16 cellular contexts compared by ENCODE assay signal in genomic region chr9:75146229-75146628, GRCh38. TPM values are rescaled to one million over a fixed set of nuclear protein-coding genes. Genes with fewer than 3 reads are reported as not detected.
DNase-seq lines count a peak whose midpoint lies in the region; ATAC-seq and TF ChIP-seq lines count a peak whose summit lies in the region.
"Had no signal": no experiment of that assay in that cellular context is flagged by ENCODE, and none has a peak within 500 bp of the region (broad histone marks: within the 10 kb centered on the region; RNA-seq: fewer than 3 reads in every experiment).

No MANE protein-coding gene starts in this region.

- CTCF ChIA-PET in SK-N-SH (lab: Yijun Ruan, JAX), result no interaction called here

- H3K79me2 ChIP-seq in SK-N-SH (ENCODE audit: insufficient read depth), result no peaks in the 10 kb centered on the region

- no peak for TF ChIP-seq RAD21 in SK-N-SH (IDR thresholded peaks at IDR 0.05; ENCODE audit: low read length)

- H3K9me2 ChIP-seq in SK-N-SH, result no peaks in the 10 kb centered on the region

- H3K9ac ChIP-seq in SK-N-SH, result no peak overlapping the region
- no peak overlapping the region for H3K9ac ChIP-seq in adipocyte (ENCODE audit: low read length)

- H3K4me1 ChIP-seq in SK-N-SH (ENCODE audit: control insufficient read depth in 1 of 2, insufficient read depth in 2 of 2, low read depth in 1 of 2, low read length in 1 of 2), result peaks cover 0 to 4% of the 10 kb centered on the region in 2 experiments; a peak in 2 of 4 replicates
- peaks cover 12% of the 10 kb centered on the region for H3K4me1 ChIP-seq in adipocyte (ENCODE audit: control insufficient read depth, insufficient read depth, low read length)
- peaks cover 33% of the 10 kb centered on the region for H3K4me1 ChIP-seq in mesodermal cell (ENCODE audit: control insufficient read depth, insufficient read depth, low read length, poor library complexity, severe bottlenecking)
- H3K4me1 ChIP-seq: gastroesophageal sphincter had no signal

- H3K4me3 ChIP-seq in SK-N-SH (ENCODE audit: low read depth in 2 of 2, low read length in 1 of 2) (no peak overlapping the region), adipocyte (ENCODE audit: low read length) (no peak overlapping the region), mesodermal cell (ENCODE audit: extremely low read depth, insufficient read depth, low read length, poor library complexity, severe bottlenecking) (no peak overlapping the region)
- H3K4me3 ChIP-seq: dorsolateral prefrontal cortex, gastroesophageal sphincter, SJSA1, thyroid gland had no signal

- POLR2A ChIA-PET in SK-N-SH (lab: Yijun Ruan, JAX), result no interaction called here

- H3K27ac ChIP-seq in SK-N-SH (ENCODE audit: low read depth in 2 of 2, low read length in 1 of 2) (peak overlapping the region in 1 of 2 experiments; percentile 85; a peak in 2 of 4 replicates), mesodermal cell (ENCODE audit: low read depth, low read length, severe bottlenecking) (peak overlapping the region; percentile 8)
- H3K27ac ChIP-seq: 22Rv1, dorsolateral prefrontal cortex, gastroesophageal sphincter, SJSA1, thyroid gland had no signal

- H3K4me2 ChIP-seq in SK-N-SH, result no peak overlapping the region; the same call in 1 of the 2 replicates

- DNase-seq in SK-N-SH, result no peak
- DNase-seq in ELR (ENCODE audit: low read depth), result peak; percentile 88
- DNase-seq in adipocyte (ENCODE audit: low read depth), result peak; percentile 19
- DNase-seq in LoVo (ENCODE audit: low spot score), result no peak
- DNase-seq: activated effector memory CD4-positive, alpha-beta T cell treated with anti-CD3 and anti-CD28 coated beads, Interleukin-2, amount 50 U/mL, for 16 hours; DMS53; dorsolateral prefrontal cortex; NCI-H146; thyroid gland had no signal

- no peak for TF ChIP-seq CTCF in SK-N-SH (IDR thresholded peaks at IDR 0.05)

- H3K27me3 ChIP-seq in SK-N-SH (ENCODE audit: insufficient read depth) (no peaks in the 10 kb centered on the region), adipocyte (replicated peaks; ENCODE audit: control insufficient read depth, insufficient read depth, low read length) (no peaks in the 10 kb centered on the region)
- H3K27me3 ChIP-seq: dorsolateral prefrontal cortex, gastroesophageal sphincter, SJSA1, thyroid gland had no signal

- TF ChIP-seq EP300 in SK-N-SH (IDR thresholded peaks at IDR 0.05; ENCODE audit: borderline replicate concordance in 1 of 2, low read depth in 1 of 2, low read length in 1 of 2), result no peak

- ATAC-seq in SK-N-SH treated with all-trans-retinoic acid at 6 μM for 48 hours, result no peak
- ATAC-seq in GM19397 (IDR thresholded peaks at IDR 0.05; ENCODE audit: unreplicated experiment), result no peak
- no peak for ATAC-seq in GM21576 (IDR thresholded peaks at IDR 0.05; ENCODE audit: unreplicated experiment)
- ATAC-seq: gastroesophageal sphincter had no signal

- H3K36me3 ChIP-seq in SK-N-SH (replicated peaks in 1 of 2; ENCODE audit: control insufficient read depth in 1 of 2, insufficient read depth in 2 of 2, low read length in 1 of 2) (peaks cover 0 to 12% of the 10 kb centered on the region in 2 experiments), adipocyte (ENCODE audit: control insufficient read depth, insufficient read depth, low read length, severe bottlenecking) (peaks cover 52% of the 10 kb centered on the region), mesodermal cell (ENCODE audit: control insufficient read depth, insufficient read depth, low read length) (peaks cover 44% of the 10 kb centered on the region)

- H3K9me3 ChIP-seq in SK-N-SH (no peaks in the 10 kb centered on the region), adipocyte (ENCODE audit: control insufficient read depth, low read length) (peaks cover 7% of the 10 kb centered on the region), mesodermal cell (ENCODE audit: control insufficient read depth, low read length) (peaks cover 6% of the 10 kb centered on the region)
- H3K9me3 ChIP-seq: gastroesophageal sphincter, SJSA1, thyroid gland had no signal

- WGBS in SK-N-SH (ENCODE audit: low lambda C conversion rate), result 21% methylated on average over 3 of the region's 3 CpGs
- 91 to 100% methylated on average over 1 of the region's 3 CpGs for WGBS in mesodermal cell (ENCODE audit: insufficient coverage in 2 of 2), 2 experiments

- H3F3A ChIP-seq in SK-N-SH (replicated peaks; ENCODE audit: insufficient read depth), result peaks cover 30% of the 10 kb centered on the region

- no peaks in the 10 kb centered on the region for H4K20me1 ChIP-seq in SK-N-SH (ENCODE audit: insufficient read depth)

- H2AFZ ChIP-seq in SK-N-SH (ENCODE audit: low read depth), result 0 out of 2 replicates have a peak overlapping the region, but pooled peaks have one; percentile 49

TF ChIP-seq in SK-N-SH, 30 proteins besides CTCF, POLR2A, EP300 and RAD21 (continues in another document):
- TF ChIP-seq USF2 (IDR thresholded peaks at IDR 0.05; ENCODE audit: borderline replicate concordance, low read depth, low read length) (no peak), ZBTB33 (IDR thresholded peaks at IDR 0.05; ENCODE audit: borderline replicate concordance, low read depth) (no peak), RXRA (IDR thresholded peaks at IDR 0.05; ENCODE audit: borderline replicate concordance, low read depth) (no peak), YY1 (IDR thresholded peaks at IDR 0.05; ENCODE audit: low read depth) (no peak), GABPA (IDR thresholded peaks at IDR 0.05; ENCODE audit: low read depth) (no peak), JUND (IDR thresholded peaks at IDR 0.05) (no peak)

TF ChIP-seq in SK-N-SH treated with all-trans-retinoic acid at 6 μM for 48 hours, 23 proteins besides CTCF, POLR2A, EP300 and RAD21:
- TF ChIP-seq ZFP3 (CRISPR knock-in tag; IDR thresholded peaks at IDR 0.05) (no peak), ESRRG (CRISPR knock-in tag; IDR thresholded peaks at IDR 0.05) (no peak), SNAI2 (CRISPR knock-in tag; IDR thresholded peaks at IDR 0.05) (no peak), ISL1 (CRISPR knock-in tag; IDR thresholded peaks at IDR 0.05) (no peak), PATZ1 (CRISPR knock-in tag; IDR thresholded peaks at IDR 0.05; ENCODE audit: borderline replicate concordance) (no peak), ZNF70 (CRISPR knock-in tag; IDR thresholded peaks at IDR 0.05) (no peak)
TF ChIP-seq in SK-N-SH treated with all-trans-retinoic acid at 6 μM for 48 hours: peak in this region for 0.

RNA-seq across cellular contexts. Expression of gene OSTF1, which starts 57.9 kb away (rescaled TPM):
- polyA plus RNA-seq in SK-N-SH (2012; rRNA removed), result 9.5 and 12.2 TPM in 2 replicates
- 14.1 and 14.3 TPM in 2 replicates for polyA plus RNA-seq in SK-N-SH (2012; cell fraction: cytosol; rRNA removed)
- 2.2 and 4.3 TPM in 2 replicates for polyA plus RNA-seq in SK-N-SH (2012; cell fraction: nucleus; rRNA removed)
- polyA plus RNA-seq in mesodermal cell (2013, experiment 1 of 2), result 33.8 TPM
- polyA plus RNA-seq in mesodermal cell (2013, experiment 2 of 2), result 34.9 TPM

RNA-seq across cellular contexts. Expression of gene NMRK1, which starts 58.3 kb away (rescaled TPM):
- 8.4 and 9.7 TPM in 2 replicates for polyA plus RNA-seq in SK-N-SH (2012; rRNA removed)
- polyA plus RNA-seq in SK-N-SH (2012; cell fraction: cytosol; rRNA removed), result 9.7 and 11.0 TPM in 2 replicates
- 8.9 and 16.3 TPM in 2 replicates for polyA plus RNA-seq in SK-N-SH (2012; cell fraction: nucleus; rRNA removed)
- 19.8 TPM for polyA plus RNA-seq in mesodermal cell (2013, experiment 1 of 2)
- 19.2 TPM for polyA plus RNA-seq in mesodermal cell (2013, experiment 2 of 2)

Comparison
In these comparisons a context has a peak if more than half of its experiments do, and no peak if none do; other contexts are left out.
1. DNase-seq: peak in ELR (single experiment) and adipocyte (single experiment); none in SK-N-SH (single experiment) and LoVo (single experiment).